In the genomic region with DNA sequence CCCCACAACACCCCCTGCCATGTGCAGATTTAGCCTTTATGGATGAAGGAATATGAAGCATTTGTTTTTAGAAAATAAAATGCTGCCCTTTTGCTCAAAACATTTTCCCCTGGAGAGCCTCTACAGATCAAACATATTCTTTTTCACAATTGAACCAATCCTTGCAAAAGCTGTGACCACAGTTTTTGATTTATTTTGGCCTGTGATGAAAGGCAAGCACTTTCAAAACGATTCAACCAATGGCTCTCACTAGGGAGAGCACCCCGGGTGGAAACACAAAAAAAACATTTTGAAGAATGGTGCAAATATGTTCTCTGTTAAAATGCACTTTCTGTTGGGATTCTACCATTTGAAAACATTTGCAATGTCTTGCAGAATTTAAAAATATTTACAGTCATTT, we compare ENCODE assay signal across 7 cellular contexts.
"Had no signal": no experiment of that assay in that cellular context is flagged by ENCODE, and none has a peak within 500 bp of the region (broad histone marks: within the 10 kb centered on the region; RNA-seq: fewer than 3 reads in every experiment).

No MANE protein-coding gene starts in this region.

- DNase-seq: GM23248, GOT3, H7, HFFc6, IMR-90 had no signal

- ATAC-seq: HCT116, K562 had no signal
